Comparison of ENCODE assay signal across 10 cellular contexts in the genomic region with DNA sequence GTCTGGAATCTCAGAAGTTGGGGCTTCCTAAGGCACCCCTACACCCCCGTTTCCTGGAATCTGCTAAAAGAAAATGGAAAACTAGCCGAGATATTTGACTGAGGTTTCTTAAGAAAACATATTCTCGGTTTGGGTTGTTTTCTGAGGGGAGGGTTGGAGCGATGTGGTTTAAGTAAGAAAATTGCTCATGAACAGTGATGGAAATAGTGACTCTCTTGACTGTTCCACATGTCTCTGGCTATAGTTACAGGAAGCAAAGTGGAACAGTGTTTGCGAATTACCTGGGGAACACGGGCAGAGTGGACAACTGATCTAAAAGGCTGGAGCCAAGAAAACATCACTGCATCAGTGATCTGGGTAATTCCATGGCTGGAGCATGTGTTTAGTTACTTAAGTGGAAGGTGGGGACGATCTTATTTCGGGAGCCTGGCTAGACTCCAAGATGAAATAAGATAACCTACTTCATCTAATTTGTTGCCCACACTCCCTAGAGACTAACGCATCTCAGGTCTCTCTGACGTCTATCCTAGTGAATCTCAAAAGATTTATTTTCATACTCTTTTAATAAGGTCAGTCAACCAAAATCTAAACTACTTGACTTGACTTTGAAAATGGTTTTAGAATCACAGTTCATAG.
A peak's percentile ranks its signal among the peaks of the same experiment; 100 is the strongest.
DNase-seq lines count a peak whose midpoint lies in the region; ATAC-seq lines count a peak whose summit lies in the region.
"Had no signal": no experiment of that assay in that cellular context is flagged by ENCODE, and none has a peak within 500 bp of the region (broad histone marks: within the 10 kb centered on the region; RNA-seq: fewer than 3 reads in every experiment).

No MANE protein-coding gene starts in this region.

- no peak for ATAC-seq in HG03520 (IDR thresholded peaks at IDR 0.05; ENCODE audit: unreplicated experiment)

- in situ Hi-C loops in Caki2 (cut with HindIII; ENCODE audit: low pct_unique_long_range_greater_than_20kb, low sequenced_read_pairs): no loop called here

- DNase-seq in Caki2 (ENCODE audit: low read depth) (peak; percentile 67), NCI-H2029 treated with DMSO at 0.1 percent for 48 hours (lab: John Stamatoyannopoulos, UW) (peak; percentile 88), amniotic stem cell (lab: John Stamatoyannopoulos, UW) (peak; percentile 35), myocyte (ENCODE audit: low read depth) (peak; percentile 89), DMS79 treated with DMSO at 0.1 percent for 48 hours (lab: John Stamatoyannopoulos, UW) (no peak), RKO (ENCODE audit: low spot score) (no peak), NOMO-1 treated with dmso at 0.1 percent for 144 hours (lab: John Stamatoyannopoulos, UW; ENCODE audit: unreplicated experiment) (no peak)
- DNase-seq: NK-92 treated with Interleukin-12 subunit alpha and Interleukin-12 subunit beta, amount 100 ng/mL, for 24 hours; ovary had no signal

Comparison
In these comparisons a context has a peak if more than half of its experiments do, and no peak if none do; other contexts are left out.
1. DNase-seq: peak in Caki2 (single experiment), NCI-H2029 treated with DMSO at 0.1 percent for 48 hours (single experiment), amniotic stem cell (single experiment) and myocyte (single experiment); none in DMS79 treated with DMSO at 0.1 percent for 48 hours (single experiment), RKO (single experiment) and NOMO-1 treated with dmso at 0.1 percent for 144 hours (single experiment).